Comparison of ENCODE assay signal across 23 cellular contexts in the genomic region with DNA sequence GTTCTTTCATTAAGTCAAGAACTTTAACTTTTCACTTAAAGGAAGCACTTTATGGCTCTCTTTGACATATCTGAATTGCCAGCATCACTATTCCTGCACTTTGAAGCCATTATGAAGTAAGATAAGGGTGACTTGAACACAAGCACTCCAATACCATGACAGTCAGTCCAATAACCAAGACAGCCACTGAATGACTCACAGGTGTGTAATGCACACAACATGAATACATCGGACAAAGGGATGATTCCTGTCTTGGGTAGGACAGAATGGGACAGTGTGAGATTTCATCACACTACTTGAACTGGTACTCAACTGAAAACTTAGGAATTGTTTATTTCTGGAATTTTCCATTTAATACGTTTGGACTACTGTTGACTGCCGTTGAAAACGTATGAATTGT.
A peak's percentile ranks its signal among the peaks of the same experiment; 100 is the strongest.
DNase-seq lines count a peak whose midpoint lies in the region; ATAC-seq, FAIRE-seq and TF ChIP-seq lines count a peak whose summit lies in the region.
"Had no signal": no experiment of that assay in that cellular context is flagged by ENCODE, and none has a peak within 500 bp of the region (broad histone marks: within the 10 kb centered on the region; RNA-seq: fewer than 3 reads in every experiment).

No MANE protein-coding gene starts in this region.

- FAIRE-seq in K562 (lab: Jason Lieb, UNC): no peak
- FAIRE-seq: GM12878, HepG2 had no signal

- TF ChIP-seq CTCF in K562 (IDR thresholded peaks at IDR 0.05 in 2 of 3, conservative IDR thresholded peaks at IDR 0.05 in 1 of 3; ENCODE audit: insufficient read depth in 2 of 3, low read depth in 1 of 3, low read length in 3 of 3): no peak
- no peak for TF ChIP-seq CTCF in RWPE1 (conservative IDR thresholded peaks at IDR 0.05; ENCODE audit: low read depth)

- no peaks in the 10 kb centered on the region for H3K4me1 ChIP-seq in K562 (replicated peaks in 1 of 2; ENCODE audit: control insufficient read depth in 2 of 2, insufficient read depth in 2 of 2, low read length in 2 of 2)
- H3K4me1 ChIP-seq in mesendoderm (ENCODE audit: control insufficient read depth, low read depth, low read length): no peaks in the 10 kb centered on the region
- H3K4me1 ChIP-seq in HAP-1: no peaks in the 10 kb centered on the region
- H3K4me1 ChIP-seq: BE2C had no signal

- H3K9me3 ChIP-seq in K562 (replicated peaks; ENCODE audit: control insufficient read depth, insufficient read depth, low read depth, low read length): no peaks in the 10 kb centered on the region
- H3K9me3 ChIP-seq in HAP-1: no peaks in the 10 kb centered on the region
- H3K9me3 ChIP-seq: BE2C had no signal

- H3K4ac ChIP-seq in mesendoderm (ENCODE audit: low read depth, low read length): no peak overlapping the region

- H3K18ac ChIP-seq in mesendoderm (ENCODE audit: low read length): no peak overlapping the region

- no peak for TF ChIP-seq POLR2A in K562 (conservative IDR thresholded peaks at IDR 0.05)

- in situ Hi-C loops in K562 (cut with MboI): no loop called here
- in situ Hi-C loops in HAP-1 (cut with MboI; ENCODE audit: low sequenced_read_pairs): no loop called here

- 4% methylated on average over 4 of the region's 4 CpGs for WGBS in K562 (ENCODE audit: insufficient coverage, low coverage, missing lambda C conversion rate)
- WGBS in mesendoderm (ENCODE audit: extremely low coverage, insufficient coverage, low lambda C conversion rate): no CpG with 5 or more reads among the region's 4 CpGs

- no peaks in the 10 kb centered on the region for H4K20me1 ChIP-seq in K562 (replicated peaks; ENCODE audit: control insufficient read depth, insufficient read depth, low read length)

- no peak for TF ChIP-seq EP300 in K562 (IDR thresholded peaks at IDR 0.05; ENCODE audit: low read length)

- DNase-seq in DMS53 (lab: John Stamatoyannopoulos, UW) (peak; percentile 12), DMS53 treated with DMSO at 0.1 percent for 48 hours (lab: John Stamatoyannopoulos, UW; ENCODE audit: unreplicated experiment) (no peak), K562 (ENCODE audit: extremely low read depth in 1 of 4, low spot score in 3 of 4) (no peak), islet precursor cell (peak; percentile 66), RWPE1 (ENCODE audit: low spot score) (no peak), mesendoderm (no peak), HAP-1 (ENCODE audit: low spot score in 2 of 2) (no peak)
- DNase-seq: BE2C; CD8-positive, alpha-beta T cell; DMS79 treated with DMSO at 0.1 percent for 48 hours; GDM1; MM.1S; NCI-H1105; NCI-H1694; NCI-H510A treated with DMSO at 0.1 percent for 48 hours; NCI-H82; SHP77 had no signal

- H4K8ac ChIP-seq in mesendoderm (ENCODE audit: low read depth, low read length): no peak overlapping the region

- no peaks in the 10 kb centered on the region for H3K79me1 ChIP-seq in mesendoderm (ENCODE audit: low read length)

- H2BK5ac ChIP-seq in mesendoderm (ENCODE audit: low read length): no peak overlapping the region

- intact Hi-C loops in K562 (cut with micrococcal nuclease): no loop called here

- no peak for TF ChIP-seq RAD21 in K562 (CRISPR knock-in tag; conservative IDR thresholded peaks at IDR 0.05 in 1 of 2, IDR thresholded peaks at IDR 0.05 in 1 of 2)

- no peak overlapping the region for H2BK120ac ChIP-seq in mesendoderm (ENCODE audit: low read depth, low read length)

- H3K27ac ChIP-seq in K562 (ENCODE audit: extremely low read depth, low read depth, low read length): no peak overlapping the region
- H3K27ac ChIP-seq in RWPE1: no peak overlapping the region
- H3K27ac ChIP-seq in mesendoderm (ENCODE audit: low read depth, low read length): no peak overlapping the region
- H3K27ac ChIP-seq: 22Rv1, KMS-11 had no signal

- H3K4me2 ChIP-seq in K562 (ENCODE audit: insufficient read depth, low read length): no peak overlapping the region
- H3K4me2 ChIP-seq in mesendoderm (ENCODE audit: low read length): no peak overlapping the region
- H3K4me2 ChIP-seq: KMS-11 had no signal

- no peak overlapping the region for H2AK5ac ChIP-seq in mesendoderm (ENCODE audit: low read length)

- H3K9ac ChIP-seq in K562 (ENCODE audit: insufficient read depth in 1 of 2, low read depth in 2 of 2, low read length in 2 of 2) (no peak overlapping the region), mesendoderm (ENCODE audit: low read length) (no peak overlapping the region)
- H3K9ac ChIP-seq: KMS-11 had no signal

- H2AFZ ChIP-seq in K562 (ENCODE audit: low read depth, low read length): no peak overlapping the region

- H3K23ac ChIP-seq in mesendoderm (ENCODE audit: low read length): no peak overlapping the region

- no peak overlapping the region for H3K4me3 ChIP-seq in K562
- H3K4me3 ChIP-seq in mesendoderm (ENCODE audit: low read length): no peak overlapping the region
- H3K4me3 ChIP-seq in HAP-1: no peak overlapping the region
- H3K4me3 ChIP-seq: GM12878 had no signal

- H3K56ac ChIP-seq in mesendoderm (ENCODE audit: low read length): no peak overlapping the region

- H3K9me1 ChIP-seq in K562 (ENCODE audit: control insufficient read depth, insufficient read depth, low read length): no peaks in the 10 kb centered on the region

- H3K79me2 ChIP-seq in K562 (ENCODE audit: control insufficient read depth, insufficient read depth, low read length) (no peaks in the 10 kb centered on the region), mesendoderm (ENCODE audit: control insufficient read depth, insufficient read depth, low read length) (no peaks in the 10 kb centered on the region)

- H3K27me3 ChIP-seq in K562 (ENCODE audit: control insufficient read depth in 2 of 2, insufficient read depth in 2 of 2, low read length in 2 of 2): no peaks in the 10 kb centered on the region
- no peaks in the 10 kb centered on the region for H3K27me3 ChIP-seq in mesendoderm (ENCODE audit: insufficient read depth, low read length, poor library complexity)
- 0 out of 2 replicates have a peak, but pooled peaks cover 3% of the 10 kb centered on the region for H3K27me3 ChIP-seq in HAP-1 (ENCODE audit: low read depth)

- POLR2A ChIA-PET in K562 (lab: Yijun Ruan, JAX) (no interaction called here), RWPE1 (lab: Yijun Ruan, JAX; ENCODE audit: low non-redundant PET) (no interaction called here)

- no TSS peak for BruUV-seq in K562 (replicated peaks; lab: Mats Ljungman, UMichigan)

- no peak overlapping the region for H4K5ac ChIP-seq in mesendoderm (ENCODE audit: low read length)

- CTCF ChIA-PET in K562 (lab: Yijun Ruan, JAX; ENCODE audit: low intra/inter-chr PET ratio): no interaction called here
- CTCF ChIA-PET in RWPE1 (lab: Yijun Ruan, JAX): no interaction called here

- ATAC-seq in K562 (no peak), HG03108 (IDR thresholded peaks at IDR 0.05; ENCODE audit: unreplicated experiment) (no peak)
- ATAC-seq: CD8-positive, alpha-beta T cell; GM12878; HepG2; SK-N-SH treated with all-trans-retinoic acid at 6 μM for 48 hours had no signal

- H3K36me3 ChIP-seq in K562 (ENCODE audit: control insufficient read depth, insufficient read depth, low read length) (no peaks in the 10 kb centered on the region), mesendoderm (ENCODE audit: control insufficient read depth, insufficient read depth, low read length) (no peaks in the 10 kb centered on the region), HAP-1 (replicated peaks) (no peaks in the 10 kb centered on the region)
- H3K36me3 ChIP-seq: BE2C had no signal

- no peak overlapping the region for H2BK15ac ChIP-seq in mesendoderm (replicated peaks; ENCODE audit: low read depth)

TF ChIP-seq in K562, 482 proteins besides CTCF, POLR2A, EP300 and RAD21:
- TF ChIP-seq ZNF668 (CRISPR knock-in tag; IDR thresholded peaks at IDR 0.05): no peak
- TF ChIP-seq FOSL1 (tag; conservative IDR thresholded peaks at IDR 0.05): 0 out of 2 replicates have a peak, but pooled peaks have one; percentile 15
- TF ChIP-seq, protein P1, sequence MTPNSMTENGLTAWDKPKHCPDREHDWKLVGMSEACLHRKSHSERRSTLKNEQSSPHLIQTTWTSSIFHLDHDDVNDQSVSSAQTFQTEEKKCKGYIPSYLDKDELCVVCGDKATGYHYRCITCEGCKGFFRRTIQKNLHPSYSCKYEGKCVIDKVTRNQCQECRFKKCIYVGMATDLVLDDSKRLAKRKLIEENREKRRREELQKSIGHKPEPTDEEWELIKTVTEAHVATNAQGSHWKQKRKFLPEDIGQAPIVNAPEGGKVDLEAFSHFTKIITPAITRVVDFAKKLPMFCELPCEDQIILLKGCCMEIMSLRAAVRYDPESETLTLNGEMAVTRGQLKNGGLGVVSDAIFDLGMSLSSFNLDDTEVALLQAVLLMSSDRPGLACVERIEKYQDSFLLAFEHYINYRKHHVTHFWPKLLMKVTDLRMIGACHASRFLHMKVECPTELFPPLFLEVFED (CRISPR knock-in tag; conservative IDR thresholded peaks at IDR 0.05): no peak
- no peak for TF ChIP-seq ZNF3 (CRISPR knock-in tag; IDR thresholded peaks at IDR 0.05)

Comparison
In these comparisons a context has a peak if more than half of its experiments do, and no peak if none do; other contexts are left out.
1. DNase-seq: peak in DMS53 (single experiment) and islet precursor cell (single experiment); none in DMS53 treated with DMSO at 0.1 percent for 48 hours (single experiment), K562 (0 of 4), RWPE1 (single experiment), mesendoderm (single experiment) and HAP-1 (0 of 2).